ENCODE assay signal across 1 cellular context in genomic region chr22:43753718-43754117, GRCh38.
TF ChIP-seq lines count a peak whose summit lies in the region.

No MANE protein-coding gene starts in this region.

TF ChIP-seq in neural cell, 6 proteins besides CTCF, POLR2A, EP300 and RAD21:
- TF ChIP-seq, protein P1, sequence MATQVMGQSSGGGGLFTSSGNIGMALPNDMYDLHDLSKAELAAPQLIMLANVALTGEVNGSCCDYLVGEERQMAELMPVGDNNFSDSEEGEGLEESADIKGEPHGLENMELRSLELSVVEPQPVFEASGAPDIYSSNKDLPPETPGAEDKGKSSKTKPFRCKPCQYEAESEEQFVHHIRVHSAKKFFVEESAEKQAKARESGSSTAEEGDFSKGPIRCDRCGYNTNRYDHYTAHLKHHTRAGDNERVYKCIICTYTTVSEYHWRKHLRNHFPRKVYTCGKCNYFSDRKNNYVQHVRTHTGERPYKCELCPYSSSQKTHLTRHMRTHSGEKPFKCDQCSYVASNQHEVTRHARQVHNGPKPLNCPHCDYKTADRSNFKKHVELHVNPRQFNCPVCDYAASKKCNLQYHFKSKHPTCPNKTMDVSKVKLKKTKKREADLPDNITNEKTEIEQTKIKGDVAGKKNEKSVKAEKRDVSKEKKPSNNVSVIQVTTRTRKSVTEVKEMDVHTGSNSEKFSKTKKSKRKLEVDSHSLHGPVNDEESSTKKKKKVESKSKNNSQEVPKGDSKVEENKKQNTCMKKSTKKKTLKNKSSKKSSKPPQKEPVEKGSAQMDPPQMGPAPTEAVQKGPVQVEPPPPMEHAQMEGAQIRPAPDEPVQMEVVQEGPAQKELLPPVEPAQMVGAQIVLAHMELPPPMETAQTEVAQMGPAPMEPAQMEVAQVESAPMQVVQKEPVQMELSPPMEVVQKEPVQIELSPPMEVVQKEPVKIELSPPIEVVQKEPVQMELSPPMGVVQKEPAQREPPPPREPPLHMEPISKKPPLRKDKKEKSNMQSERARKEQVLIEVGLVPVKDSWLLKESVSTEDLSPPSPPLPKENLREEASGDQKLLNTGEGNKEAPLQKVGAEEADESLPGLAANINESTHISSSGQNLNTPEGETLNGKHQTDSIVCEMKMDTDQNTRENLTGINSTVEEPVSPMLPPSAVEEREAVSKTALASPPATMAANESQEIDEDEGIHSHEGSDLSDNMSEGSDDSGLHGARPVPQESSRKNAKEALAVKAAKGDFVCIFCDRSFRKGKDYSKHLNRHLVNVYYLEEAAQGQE (IDR thresholded peaks at IDR 0.05; ENCODE audit: borderline replicate concordance) = no peak
- TF ChIP-seq SMC3 (conservative IDR thresholded peaks at IDR 0.05; ENCODE audit: poor library complexity) (no peak), EZH2 (IDR thresholded peaks at IDR 0.05; ENCODE audit: borderline replicate concordance, insufficient read depth, low read length, poor library complexity, severe bottlenecking) (no peak), POLR2AphosphoS5 (IDR thresholded peaks at IDR 0.05) (no peak)
